Comparison of ENCODE assay signal across 2 cellular contexts in the genomic region with DNA sequence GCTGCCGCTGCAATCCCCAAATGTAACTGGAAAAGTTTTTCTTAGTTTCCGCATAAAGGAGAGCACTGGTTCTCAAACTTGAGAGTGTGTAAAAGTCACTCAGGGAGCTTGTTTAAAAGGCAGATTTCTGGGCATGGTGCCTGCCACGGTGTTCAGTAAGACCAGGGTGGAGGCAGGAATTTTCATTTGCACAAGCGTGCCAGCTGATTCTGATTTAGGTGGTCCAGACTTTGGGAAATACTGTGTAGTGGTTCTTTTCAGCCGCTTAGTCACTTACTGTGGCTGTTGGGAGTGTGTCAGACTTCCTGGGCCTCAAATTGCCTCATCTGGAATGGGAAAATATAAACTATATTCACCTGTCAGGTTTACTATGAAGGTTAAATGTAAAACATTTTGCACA.
TF ChIP-seq lines count a peak whose summit lies in the region.

No MANE protein-coding gene starts in this region.

TF ChIP-seq in HEK293, 187 proteins besides CTCF, POLR2A, EP300 and RAD21 (continued from another document):
- TF ChIP-seq, protein P1, sequence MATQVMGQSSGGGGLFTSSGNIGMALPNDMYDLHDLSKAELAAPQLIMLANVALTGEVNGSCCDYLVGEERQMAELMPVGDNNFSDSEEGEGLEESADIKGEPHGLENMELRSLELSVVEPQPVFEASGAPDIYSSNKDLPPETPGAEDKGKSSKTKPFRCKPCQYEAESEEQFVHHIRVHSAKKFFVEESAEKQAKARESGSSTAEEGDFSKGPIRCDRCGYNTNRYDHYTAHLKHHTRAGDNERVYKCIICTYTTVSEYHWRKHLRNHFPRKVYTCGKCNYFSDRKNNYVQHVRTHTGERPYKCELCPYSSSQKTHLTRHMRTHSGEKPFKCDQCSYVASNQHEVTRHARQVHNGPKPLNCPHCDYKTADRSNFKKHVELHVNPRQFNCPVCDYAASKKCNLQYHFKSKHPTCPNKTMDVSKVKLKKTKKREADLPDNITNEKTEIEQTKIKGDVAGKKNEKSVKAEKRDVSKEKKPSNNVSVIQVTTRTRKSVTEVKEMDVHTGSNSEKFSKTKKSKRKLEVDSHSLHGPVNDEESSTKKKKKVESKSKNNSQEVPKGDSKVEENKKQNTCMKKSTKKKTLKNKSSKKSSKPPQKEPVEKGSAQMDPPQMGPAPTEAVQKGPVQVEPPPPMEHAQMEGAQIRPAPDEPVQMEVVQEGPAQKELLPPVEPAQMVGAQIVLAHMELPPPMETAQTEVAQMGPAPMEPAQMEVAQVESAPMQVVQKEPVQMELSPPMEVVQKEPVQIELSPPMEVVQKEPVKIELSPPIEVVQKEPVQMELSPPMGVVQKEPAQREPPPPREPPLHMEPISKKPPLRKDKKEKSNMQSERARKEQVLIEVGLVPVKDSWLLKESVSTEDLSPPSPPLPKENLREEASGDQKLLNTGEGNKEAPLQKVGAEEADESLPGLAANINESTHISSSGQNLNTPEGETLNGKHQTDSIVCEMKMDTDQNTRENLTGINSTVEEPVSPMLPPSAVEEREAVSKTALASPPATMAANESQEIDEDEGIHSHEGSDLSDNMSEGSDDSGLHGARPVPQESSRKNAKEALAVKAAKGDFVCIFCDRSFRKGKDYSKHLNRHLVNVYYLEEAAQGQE (tag by site-specific recombination; IDR thresholded peaks at IDR 0.05): no peak
- TF ChIP-seq, protein P2, sequence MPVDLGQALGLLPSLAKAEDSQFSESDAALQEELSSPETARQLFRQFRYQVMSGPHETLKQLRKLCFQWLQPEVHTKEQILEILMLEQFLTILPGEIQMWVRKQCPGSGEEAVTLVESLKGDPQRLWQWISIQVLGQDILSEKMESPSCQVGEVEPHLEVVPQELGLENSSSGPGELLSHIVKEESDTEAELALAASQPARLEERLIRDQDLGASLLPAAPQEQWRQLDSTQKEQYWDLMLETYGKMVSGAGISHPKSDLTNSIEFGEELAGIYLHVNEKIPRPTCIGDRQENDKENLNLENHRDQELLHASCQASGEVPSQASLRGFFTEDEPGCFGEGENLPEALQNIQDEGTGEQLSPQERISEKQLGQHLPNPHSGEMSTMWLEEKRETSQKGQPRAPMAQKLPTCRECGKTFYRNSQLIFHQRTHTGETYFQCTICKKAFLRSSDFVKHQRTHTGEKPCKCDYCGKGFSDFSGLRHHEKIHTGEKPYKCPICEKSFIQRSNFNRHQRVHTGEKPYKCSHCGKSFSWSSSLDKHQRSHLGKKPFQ (tag by site-specific recombination; IDR thresholded peaks at IDR 0.05): no peak
- TF ChIP-seq HOXA7 (CRISPR knock-in tag; IDR thresholded peaks at IDR 0.05; ENCODE audit: borderline replicate concordance) (no peak), ZNF366 (tag by site-specific recombination; conservative IDR thresholded peaks at IDR 0.05) (no peak), INSM2 (tag by site-specific recombination; IDR thresholded peaks at IDR 0.05) (no peak), ZNF426 (tag by site-specific recombination; IDR thresholded peaks at IDR 0.05) (no peak), ZNF449 (tag by site-specific recombination; IDR thresholded peaks at IDR 0.05) (no peak), GFI1B (tag by site-specific recombination; IDR thresholded peaks at IDR 0.05) (no peak), ZNF596 (tag by site-specific recombination; IDR thresholded peaks at IDR 0.05) (no peak), ZBTB49 (tag by site-specific recombination; IDR thresholded peaks at IDR 0.05; ENCODE audit: low read depth) (no peak)
- TF ChIP-seq, protein P3, sequence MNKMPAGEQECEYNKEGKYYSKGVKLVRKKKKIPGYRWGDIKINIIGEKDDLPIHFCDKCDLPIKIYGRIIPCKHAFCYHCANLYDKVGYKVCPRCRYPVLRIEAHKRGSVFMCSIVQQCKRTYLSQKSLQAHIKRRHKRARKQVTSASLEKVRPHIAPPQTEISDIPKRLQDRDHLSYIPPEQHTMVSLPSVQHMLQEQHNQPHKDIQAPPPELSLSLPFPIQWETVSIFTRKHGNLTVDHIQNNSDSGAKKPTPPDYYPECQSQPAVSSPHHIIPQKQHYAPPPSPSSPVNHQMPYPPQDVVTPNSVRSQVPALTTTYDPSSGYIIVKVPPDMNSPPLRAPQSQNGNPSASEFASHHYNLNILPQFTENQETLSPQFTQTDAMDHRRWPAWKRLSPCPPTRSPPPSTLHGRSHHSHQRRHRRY (tag by site-specific recombination; IDR thresholded peaks at IDR 0.05): no peak

TF ChIP-seq in GM12878, 131 proteins besides CTCF, POLR2A, EP300 and RAD21 (continued from another document):
- no peak for TF ChIP-seq MEF2B (IDR thresholded peaks at IDR 0.05; ENCODE audit: partially characterized antibody, poor library complexity, severe bottlenecking)
- TF ChIP-seq CBX3 (IDR thresholded peaks at IDR 0.05; ENCODE audit: borderline replicate concordance, low read depth): no peak
- no peak for TF ChIP-seq ZNF217 (IDR thresholded peaks at IDR 0.05)
- TF ChIP-seq SRF (IDR thresholded peaks at IDR 0.05; ENCODE audit: low read depth in 2 of 2, low read length in 2 of 2): no peak
- no peak for TF ChIP-seq TCF3 (IDR thresholded peaks at IDR 0.05; ENCODE audit: borderline replicate concordance, insufficient read depth, low read depth, low read length)
- no peak for TF ChIP-seq ETV6 (conservative IDR thresholded peaks at IDR 0.05 in 1 of 2, IDR thresholded peaks at IDR 0.05 in 1 of 2; ENCODE audit: borderline replicate concordance in 1 of 2, low read depth in 1 of 2)
- no peak for TF ChIP-seq NR2F1 (conservative IDR thresholded peaks at IDR 0.05)
TF ChIP-seq in GM12878: peak in this region for 0.
